ENCODE assay signal across 22 cellular contexts in the genomic region with DNA sequence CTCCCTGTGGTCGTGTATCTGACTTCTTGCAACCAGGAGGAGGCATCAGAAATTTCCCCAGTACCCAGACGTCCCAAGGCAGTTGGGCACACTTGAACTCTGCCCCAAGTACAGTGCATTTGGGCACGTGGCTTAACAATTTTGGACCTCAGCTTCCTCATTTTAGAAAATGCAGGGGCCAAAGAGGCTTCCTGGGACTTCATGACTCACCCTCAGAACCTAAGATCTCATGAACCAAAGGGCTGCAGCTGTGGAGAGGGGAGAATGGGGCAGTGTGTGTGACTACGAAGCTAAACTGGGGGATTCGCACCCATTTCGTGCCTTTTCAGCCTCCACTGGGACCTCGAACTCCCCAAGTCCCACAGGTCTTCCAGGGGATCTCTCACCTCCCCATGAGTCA. TPM values are rescaled to one million over a fixed set of nuclear protein-coding genes. Genes with fewer than 3 reads are reported as not detected.
DNase-seq lines count a peak whose midpoint lies in the region; ATAC-seq and TF ChIP-seq lines count a peak whose summit lies in the region.
"Had no signal": no experiment of that assay in that cellular context is flagged by ENCODE, and none has a peak within 500 bp of the region (broad histone marks: within the 10 kb centered on the region; RNA-seq: fewer than 3 reads in every experiment).

No MANE protein-coding gene starts in this region.

- TF ChIP-seq CTCF in CD14-positive monocyte (IDR thresholded peaks at IDR 0.05) (no peak), lung (IDR thresholded peaks at IDR 0.05; ENCODE audit: control extremely low read depth, extremely low read depth) (no peak)

- H3K36me3 Mint-ChIP-seq in CD14-positive monocyte, result peaks cover 82 to 95% of the 10 kb centered on the region in 2 donors
- H3K36me3 Mint-ChIP-seq: naive thymus-derived CD8-positive, alpha-beta T cell had no signal

- no peaks in the 10 kb centered on the region for H3K79me2 ChIP-seq in GM23248 (ENCODE audit: insufficient read depth)

- H3K27ac ChIP-seq in lung (ENCODE audit: low read depth in 1 of 2, low read length in 1 of 2), result no peak overlapping the region
- no peak overlapping the region for H3K27ac ChIP-seq in GM23248

- H3K9me3 ChIP-seq in lung (ENCODE audit: control insufficient read depth in 2 of 2, insufficient read depth in 1 of 2, low read length in 1 of 2) (no peaks in the 10 kb centered on the region), GM23248 (ENCODE audit: low read depth) (no peaks in the 10 kb centered on the region)

- H3K27me3 ChIP-seq in lung (ENCODE audit: control insufficient read depth, insufficient read depth), result no peaks in the 10 kb centered on the region
- peaks cover 16% of the 10 kb centered on the region; the same call in 1 of the 2 replicates for H3K27me3 ChIP-seq in GM23248 (replicated peaks; ENCODE audit: insufficient read depth)

- peak overlapping the region; percentile 78 to 91 (median 86) for H3K27ac Mint-ChIP-seq in CD14-positive monocyte
- H3K27ac Mint-ChIP-seq: naive thymus-derived CD8-positive, alpha-beta T cell; T-helper 2 cell treated with Interferon-gamma antibody and Interleukin-4, amounts not matched to agents 5 μg/mL and 100 μg/mL, for 36 hours had no signal

- no peaks in the 10 kb centered on the region for H4K20me1 ChIP-seq in GM23248 (ENCODE audit: insufficient read depth)

- H3K9ac ChIP-seq in GM23248, result no peak overlapping the region

- H2AFZ ChIP-seq in GM23248, result no peak overlapping the region

- no peak overlapping the region for H3K4me2 ChIP-seq in GM23248 (ENCODE audit: unreplicated experiment)

- 66 to 76% methylated on average over 7 of the region's 7 CpGs for WGBS in lung, 2 donors
- 25 to 50% methylated on average over 7 of the region's 7 CpGs for WGBS in GM23248 (ENCODE audit: low coverage in 1 of 2, low lambda C conversion rate in 2 of 2, missing lambda C conversion rate in 2 of 2), 2 experiments

- H3K4me1 ChIP-seq in lung (ENCODE audit: control insufficient read depth in 2 of 2, insufficient read depth in 2 of 2, low read length in 2 of 2), result no peaks in the 10 kb centered on the region
- no peaks in the 10 kb centered on the region for H3K4me1 ChIP-seq in GM23248 (ENCODE audit: insufficient read depth)

- peaks cover 0 to 10% of the 10 kb centered on the region in 2 donors for H3K36me3 ChIP-seq in lung (ENCODE audit: control insufficient read depth in 2 of 2, insufficient read depth in 2 of 2, low read length in 2 of 2)
- H3K36me3 ChIP-seq in GM23248 (ENCODE audit: low read depth), result no peaks in the 10 kb centered on the region

- H3K4me1 Mint-ChIP-seq in CD14-positive monocyte, result peaks cover 34% of the 10 kb centered on the region

- in situ Hi-C loops in GM23248 (cut with MboI), result loop anchor here (10.0 kb wide), 2 partner anchors 716 to 1266 kb away; no protein-coding TSS in a partner anchor

- DNase-seq in CD14-positive monocyte (ENCODE audit: low spot score), result peak; percentile 83
- DNase-seq in OCI-M1 (lab: John Stamatoyannopoulos, UW), result peak; percentile 44
- DNase-seq in lung (ENCODE audit: low spot score), result peak; percentile 33
- DNase-seq in foreskin melanocyte, result no peak
- DNase-seq in left colon, result no peak
- DNase-seq in erythroblast (lab: John Stamatoyannopoulos, UW), result no peak
- DNase-seq in GM23248, result no peak
- DNase-seq: activated CD4-positive, CD25-positive, alpha-beta regulatory T cell treated with anti-CD3 and anti-CD28 coated beads, Interleukin-2, amount 50 U/mL, for 72 hours; activated effector memory CD4-positive, alpha-beta T cell treated with Interleukin-2 at 50 U/mL for 16 hours; anterior cingulate cortex; Calu3; naive thymus-derived CD8-positive, alpha-beta T cell; NCI-H187; NCI-H345; posterior cingulate gyrus; SHP77 treated with DMSO at 0.1 percent for 48 hours; small intestine; stimulated activated CD4-positive, alpha-beta T cell treated with anti-CD3 and anti-CD28 coated beads, Interleukin-4, amount 100 ng/mL, for 4 hours had no signal

- no peaks in the 10 kb centered on the region for H3K27me3 Mint-ChIP-seq in CD14-positive monocyte (ENCODE audit: low read depth in 3 of 3)

- H3K4me3 ChIP-seq in lung, result no peak overlapping the region
- H3K4me3 ChIP-seq in GM23248, result no peak overlapping the region

- intact Hi-C loops in CD14-positive monocyte (cut with micrococcal nuclease) (loop anchor here in 1 of 2 donors (10.0 kb wide), 1 partner anchor 1256 kb away; a partner anchor contains a TSS), left colon (cut with DNase I, micrococcal nuclease) (no loop called here)

- no peak overlapping the region for H3K4me3 Mint-ChIP-seq in CD14-positive monocyte
- H3K4me3 Mint-ChIP-seq: central memory CD8-positive, alpha-beta T cell; naive thymus-derived CD8-positive, alpha-beta T cell; T-helper 2 cell treated with Interferon-gamma antibody and Interleukin-4, amounts not matched to agents 5 μg/mL and 100 μg/mL, for 36 hours had no signal

- H3K9me2 ChIP-seq in GM23248 (ENCODE audit: insufficient read depth), result no peaks in the 10 kb centered on the region

- peaks cover 0 to 2% (median 0%) of the 10 kb centered on the region in 7 donors for H3K9me3 Mint-ChIP-seq in CD14-positive monocyte
- H3K9me3 Mint-ChIP-seq: central memory CD8-positive, alpha-beta T cell; naive thymus-derived CD8-positive, alpha-beta T cell; T-helper 2 cell treated with Interferon-gamma antibody and Interleukin-4, amounts not matched to agents 5 μg/mL and 100 μg/mL, for 36 hours had no signal

- ATAC-seq in HG02798 (IDR thresholded peaks at IDR 0.05; ENCODE audit: poor library complexity, unreplicated experiment), result peak; percentile 20
- ATAC-seq in lung (ENCODE audit: insufficient read depth, low FRiP score), result peak; percentile 28
- no peak for ATAC-seq in left colon
- ATAC-seq: esophagus mucosa; naive thymus-derived CD8-positive, alpha-beta T cell had no signal

- no peaks in the 10 kb centered on the region for H3F3A ChIP-seq in GM23248 (ENCODE audit: insufficient read depth)

- no peak for TF ChIP-seq POLR2A in erythroblast (IDR thresholded peaks at IDR 0.05; ENCODE audit: low read length)

RNA-seq across cellular contexts. Expression of a gene that starts 59.2 kb away (rescaled TPM):
- polyA plus RNA-seq in CD14-positive monocyte (100 to 1,000 TPM; 177 to 186 TPM), lung (10 to 100 TPM; 13.7 to 47.8 TPM), GM23248 (2016; fragmentation: Nextera tagmentation; extraction: Ambion mirVana) (0.18 TPM in 1 of 2 replicates, not detected in the other)
- total RNA-seq in lung (10 to 100 TPM; 22.3 to 71.6 TPM), left colon (10 to 100 TPM; 45.1 to 59.7 TPM)
- total RNA-seq in GM23248 (2014; rRNA removed; shearing (Covaris generic)), result not detected in 2 replicates

Comparison
In these comparisons a context has a peak if more than half of its experiments do, and no peak if none do; other contexts are left out.
1. DNase-seq: peak in CD14-positive monocyte (single experiment), OCI-M1 (single experiment) and lung (single experiment); none in foreskin melanocyte (single experiment), left colon (0 of 2), erythroblast (0 of 2) and GM23248 (single experiment).
2. RNA of a gene that starts 59.2 kb away (total RNA-seq): 22.3 to 71.6 TPM in lung and 45.1 to 59.7 TPM in left colon; not detected in GM23248; every median in the first group is over 10 times any median in the second.